In the genomic region with DNA sequence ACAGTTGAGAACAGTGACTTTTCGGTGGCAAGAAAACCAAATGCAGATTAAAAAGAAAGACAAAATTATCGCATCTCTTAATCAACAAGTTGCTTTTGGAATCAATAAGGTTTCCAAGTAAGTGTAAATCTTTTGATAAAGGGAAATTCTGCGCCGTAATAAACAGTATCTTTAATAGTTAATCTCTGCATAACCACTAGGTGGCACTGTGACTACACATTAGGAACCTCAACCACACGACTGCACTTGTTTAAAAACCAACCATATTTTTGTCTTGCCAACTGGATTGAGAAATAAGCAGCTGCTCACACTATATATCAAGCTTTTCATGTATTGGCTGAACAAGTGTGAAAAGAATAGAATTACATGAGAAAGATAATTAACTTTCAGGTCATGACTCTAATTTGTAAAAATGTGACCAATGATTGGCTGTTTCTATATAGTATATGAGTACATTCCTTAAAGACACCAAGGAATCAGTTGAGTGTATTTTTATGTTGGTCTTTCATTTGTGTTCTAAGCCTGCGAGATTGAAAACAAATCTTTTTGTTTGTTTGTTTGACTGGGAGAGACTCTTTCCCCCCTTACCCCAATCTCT, we compare ENCODE assay signal across 8 cellular contexts.
DNase-seq lines count a peak whose midpoint lies in the region; ATAC-seq and TF ChIP-seq lines count a peak whose summit lies in the region.

No MANE protein-coding gene starts in this region.

- no peak overlapping the region for H3K27ac ChIP-seq in CD8-positive, alpha-beta T cell (ENCODE audit: low read depth, low read length)
- H3K27ac ChIP-seq in esophagus squamous epithelium (no peak overlapping the region), neural progenitor cell (no peak overlapping the region)

- no peaks in the 10 kb centered on the region for H3K27me3 ChIP-seq in CD8-positive, alpha-beta T cell (ENCODE audit: insufficient read depth, low read length)
- H3K27me3 ChIP-seq in esophagus squamous epithelium (no peaks in the 10 kb centered on the region), neural progenitor cell (no peaks in the 10 kb centered on the region)

- POLR2A ChIA-PET in CD8-positive, alpha-beta T cell (lab: Charles Lee), result no interaction called here

- CTCF ChIA-PET in CD8-positive, alpha-beta T cell (lab: Charles Lee), result interaction anchor here (0.6 to 9.0 kb wide), 40 partner anchors 9 to 493 kb away, joined by 3 to 185 read pairs (median 4); a partner anchor contains a TSS

- intact Hi-C loops in CD8-positive, alpha-beta T cell (cut with DNase I, micrococcal nuclease), result loop anchor here (1.0 to 5.0 kb wide), 6 partner anchors 156 to 1655 kb away; no protein-coding TSS in a partner anchor
- intact Hi-C loops in esophagus squamous epithelium (cut with DNase I), result loop anchor here (5.0 kb wide), 1 partner anchor 255 kb away; no protein-coding TSS in a partner anchor

- no peaks in the 10 kb centered on the region for H3K9me3 ChIP-seq in CD8-positive, alpha-beta T cell (ENCODE audit: low read length)
- H3K9me3 ChIP-seq in esophagus squamous epithelium (no peaks in the 10 kb centered on the region), neural progenitor cell (ENCODE audit: low read depth) (no peaks in the 10 kb centered on the region)

- H3K4me3 ChIP-seq in CD8-positive, alpha-beta T cell (ENCODE audit: low read depth, low read length), result no peak overlapping the region
- peak overlapping the region in 1 of 4 donors; percentile 25 for H3K4me3 ChIP-seq in esophagus squamous epithelium
- H3K4me3 ChIP-seq in neural progenitor cell, result no peak overlapping the region

- H2AFZ ChIP-seq in neural progenitor cell (replicated peaks), result no peak overlapping the region

- no peak overlapping the region for H3K4me3 Mint-ChIP-seq in CD8-positive, alpha-beta T cell
- no peak overlapping the region for H3K4me3 Mint-ChIP-seq in neural progenitor cell

- peak; percentile 84 for ATAC-seq in CD8-positive, alpha-beta T cell
- ATAC-seq in GM19043 (IDR thresholded peaks at IDR 0.05; ENCODE audit: low read depth, unreplicated experiment) (peak; percentile 85), HG03521 (IDR thresholded peaks at IDR 0.05; ENCODE audit: unreplicated experiment) (peak; percentile 72)

- H3K36me3 Mint-ChIP-seq in CD8-positive, alpha-beta T cell, result peaks cover 14% of the 10 kb centered on the region
- H3K36me3 Mint-ChIP-seq in neural progenitor cell, result peaks cover 19% of the 10 kb centered on the region

- no peaks in the 10 kb centered on the region for H3K4me1 ChIP-seq in CD8-positive, alpha-beta T cell (ENCODE audit: insufficient read depth, low read length)
- H3K4me1 ChIP-seq in esophagus squamous epithelium (peaks cover 0 to 6% (median 0%) of the 10 kb centered on the region in 3 donors), neural progenitor cell (no peaks in the 10 kb centered on the region)

- WGBS in esophagus squamous epithelium, 2 donors, result 15 to 16% methylated on average over 6 of the region's 6 CpGs

- peaks cover 5% of the 10 kb centered on the region for H3F3A ChIP-seq in neural progenitor cell (ENCODE audit: low read depth)

- H3K79me2 ChIP-seq in neural progenitor cell (ENCODE audit: low read depth), result no peaks in the 10 kb centered on the region

- H3K27me3 Mint-ChIP-seq in CD8-positive, alpha-beta T cell (ENCODE audit: low read depth), result no peaks in the 10 kb centered on the region
- no peaks in the 10 kb centered on the region for H3K27me3 Mint-ChIP-seq in neural progenitor cell (ENCODE audit: insufficient read depth, low read depth)

- H3K9me3 Mint-ChIP-seq in CD8-positive, alpha-beta T cell, result peaks cover 2% of the 10 kb centered on the region
- peaks cover 4% of the 10 kb centered on the region for H3K9me3 Mint-ChIP-seq in neural progenitor cell

- no peaks in the 10 kb centered on the region for H3K36me3 ChIP-seq in CD8-positive, alpha-beta T cell (ENCODE audit: insufficient read depth, low read length)
- H3K36me3 ChIP-seq in esophagus squamous epithelium, result no peaks in the 10 kb centered on the region
- no peaks in the 10 kb centered on the region for H3K36me3 ChIP-seq in neural progenitor cell

- TF ChIP-seq CTCF in CD8-positive, alpha-beta T cell (IDR thresholded peaks at IDR 0.05), result peak; percentile 83
- TF ChIP-seq CTCF in esophagus squamous epithelium (IDR thresholded peaks at IDR 0.05) (peak; percentile 64 to 78 (median 74)), neural progenitor cell (IDR thresholded peaks at IDR 0.05) (peak; percentile 92)

- no peaks in the 10 kb centered on the region for H4K20me1 ChIP-seq in neural progenitor cell (ENCODE audit: low read depth)

- no peak for TF ChIP-seq POLR2A in esophagus squamous epithelium (IDR thresholded peaks at IDR 0.05)

- H3K4me1 Mint-ChIP-seq in CD8-positive, alpha-beta T cell (ENCODE audit: low read depth), result peaks cover 10% of the 10 kb centered on the region
- no peaks in the 10 kb centered on the region for H3K4me1 Mint-ChIP-seq in neural progenitor cell

- no peak overlapping the region for H3K27ac Mint-ChIP-seq in CD8-positive, alpha-beta T cell
- no peak overlapping the region for H3K27ac Mint-ChIP-seq in neural progenitor cell

- H3K9ac ChIP-seq in neural progenitor cell, result no peak overlapping the region

- peak in 5 of 7 experiments; percentile 12 to 48 (median 33) for DNase-seq in CD8-positive, alpha-beta T cell
- DNase-seq in NCI-H69 (lab: John Stamatoyannopoulos, UW) (peak; percentile 63), esophagus squamous epithelium (lab: John Stamatoyannopoulos, UW) (no peak), neural progenitor cell (ENCODE audit: low spot score) (peak; percentile 76), NK-92 (lab: John Stamatoyannopoulos, UW; ENCODE audit: unreplicated experiment) (no peak)
- DNase-seq in activated CD4-positive, alpha-beta T cell treated with anti-CD3 and anti-CD28 coated beads, Interleukin-2, amount 50 U/mL, for 48 hours, result peak; percentile 3 to 14

- H3K4me2 ChIP-seq in neural progenitor cell, result no peak overlapping the region

Comparison
In these comparisons a context has a peak if more than half of its experiments do, and no peak if none do; other contexts are left out.
1. DNase-seq: peak in CD8-positive, alpha-beta T cell (5 of 7), NCI-H69 (single experiment), activated CD4-positive, alpha-beta T cell treated with anti-CD3 and anti-CD28 coated beads, Interleukin-2, amount 50 U/mL, for 48 hours (2 of 2) and neural progenitor cell (single experiment); none in esophagus squamous epithelium (single experiment) and NK-92 (single experiment).
2. Peak in every context shown above with its lines, with median percentiles within 50 percentile points of each other: ATAC-seq and CTCF ChIP-seq.